Comparison of ENCODE assay signal across 19 cellular contexts in the genomic region with DNA sequence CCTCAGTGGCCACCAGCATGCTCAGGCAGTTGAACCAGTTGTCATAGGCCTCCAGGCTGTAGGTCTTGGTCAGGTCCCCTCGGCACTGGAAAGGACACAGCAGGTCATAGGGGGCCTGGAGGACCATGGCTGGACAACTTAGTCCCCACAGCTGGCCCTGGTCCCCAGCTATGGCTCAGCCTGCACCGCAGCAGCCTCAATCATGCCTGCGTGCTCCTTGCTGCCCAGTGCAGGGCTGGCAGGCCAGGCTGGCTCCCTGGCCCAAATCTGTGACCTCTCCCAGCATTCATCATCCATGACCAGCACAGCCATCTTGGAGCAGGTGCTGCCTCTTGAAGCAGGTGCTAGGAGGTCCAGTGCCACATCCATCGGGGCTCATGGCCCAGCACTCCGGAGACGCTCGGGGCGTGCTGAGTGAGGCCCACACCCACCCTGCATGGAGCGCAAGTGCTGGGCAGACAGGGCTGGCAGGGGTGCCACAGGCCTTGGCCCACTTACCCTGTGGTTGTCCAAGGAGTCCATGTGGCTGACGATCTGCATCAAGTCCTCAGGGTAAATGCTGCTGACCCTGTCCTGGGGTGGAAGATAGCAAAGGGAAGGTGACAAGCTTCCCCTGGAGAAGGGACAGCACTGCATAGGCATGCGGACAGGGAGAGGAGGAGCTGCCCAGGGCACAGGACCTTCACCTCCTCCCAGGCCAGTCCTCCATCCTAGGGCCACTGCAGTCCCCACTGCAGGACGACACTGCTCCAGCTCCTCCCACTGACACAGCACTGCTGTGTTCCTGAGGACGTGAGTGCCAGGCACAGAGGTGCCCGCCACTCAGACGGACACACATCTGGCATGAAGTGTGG.
DNase-seq lines count a peak whose midpoint lies in the region; ATAC-seq and TF ChIP-seq lines count a peak whose summit lies in the region.
"Had no signal": no experiment of that assay in that cellular context is flagged by ENCODE, and none has a peak within 500 bp of the region (broad histone marks: within the 10 kb centered on the region; RNA-seq: fewer than 3 reads in every experiment).

No MANE protein-coding gene starts in this region.

- DNase-seq in AG20443 (ENCODE audit: low spot score) (peak; percentile 5), GM03348 (ENCODE audit: low spot score) (peak; percentile 6), coronary artery (ENCODE audit: low spot score) (peak; percentile 72), posterior vena cava (ENCODE audit: low spot score) (peak; percentile 76), iPS-NIHi11 (ENCODE audit: low spot score) (no peak), AG08395 (ENCODE audit: low spot score) (no peak)
- DNase-seq: AML-193; cerebellar nuclear complex; COR-L47; EL; hippocampal formation; midbrain; MV-4-11; NCI-H2029 treated with DMSO at 0.1 percent for 48 hours; NCI-H510A treated with DMSO at 0.1 percent for 48 hours; stimulated activated naive B cell treated with anti-CD40 and anti-IgM and Interleukin-4, amounts not matched to agents 10 μg/mL and 1 μg/mL and 100 μg/mL, for 72 hours; transverse colon had no signal

- intact Hi-C loops in posterior vena cava (cut with DNase I): no loop called here

- H3K27ac ChIP-seq in coronary artery: no peak overlapping the region
- H3K27ac ChIP-seq: transverse colon had no signal

- no peak for TF ChIP-seq CTCF in coronary artery (IDR thresholded peaks at IDR 0.05)

- no peak overlapping the region for H3K4me3 ChIP-seq in coronary artery
- H3K4me3 ChIP-seq: transverse colon had no signal

- no peak for ATAC-seq in HG03442 (IDR thresholded peaks at IDR 0.05; ENCODE audit: unreplicated experiment)
- ATAC-seq: HCT116; stimulated activated naive B cell treated with anti-CD40 and anti-IgM and Interleukin-4, amounts not matched to agents 10 μg/mL and 1 μg/mL and 100 μg/mL, for 72 hours had no signal

Comparison
In these comparisons a context has a peak if more than half of its experiments do, and no peak if none do; other contexts are left out.
1. DNase-seq: peak in AG20443 (single experiment), GM03348 (single experiment), coronary artery (single experiment) and posterior vena cava (single experiment); none in iPS-NIHi11 (single experiment) and AG08395 (single experiment).